23 cellular contexts compared by ENCODE assay signal in the genomic region with DNA sequence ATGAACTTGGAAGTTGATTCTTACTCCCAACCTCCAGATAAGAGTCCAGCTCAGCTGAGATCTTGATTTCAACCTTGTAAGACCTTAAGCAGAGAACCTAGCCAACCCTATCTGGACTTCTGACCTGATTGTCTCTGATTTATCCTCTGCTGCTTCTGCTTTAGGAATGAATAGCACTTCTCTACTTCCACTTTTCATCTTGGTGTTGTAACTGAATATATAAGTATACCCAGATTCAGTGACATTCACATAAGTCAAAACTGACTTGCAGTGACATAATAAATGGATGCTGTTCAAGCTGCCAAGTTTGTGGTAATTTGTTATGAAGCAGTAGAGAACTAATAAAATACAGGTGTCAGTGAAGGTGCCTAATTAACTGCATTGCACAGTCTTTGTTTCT. TPM values are rescaled to one million over a fixed set of nuclear protein-coding genes. Genes with fewer than 3 reads are reported as not detected.
A peak's percentile ranks its signal among the peaks of the same experiment; 100 is the strongest.
DNase-seq lines count a peak whose midpoint lies in the region; ATAC-seq, FAIRE-seq and TF ChIP-seq lines count a peak whose summit lies in the region.
"Had no signal": no experiment of that assay in that cellular context is flagged by ENCODE, and none has a peak within 500 bp of the region (broad histone marks: within the 10 kb centered on the region; RNA-seq: fewer than 3 reads in every experiment).

No MANE protein-coding gene starts in this region.

- intact Hi-C loops in dendritic cell treated with granulocyte-macrophage colony-stimulating factor and Interleukin-4, amounts not matched to agents 40 ng/mL and 50 ng/mL, for 4 days (cut with micrococcal nuclease) = no loop called here
- intact Hi-C loops in CD4-positive, alpha-beta T cell (cut with DNase I, micrococcal nuclease) = no loop called here
- intact Hi-C loops in stomach (cut with DNase I; ENCODE audit: low total_unique reads) = no loop called here
- intact Hi-C loops in transverse colon (cut with DNase I; ENCODE audit: low total_unique reads) = no loop called here

- no peaks in the 10 kb centered on the region for H3K9me3 ChIP-seq in CD4-positive, alpha-beta T cell (ENCODE audit: control insufficient read depth, low read length)
- H3K9me3 ChIP-seq in stomach = no peaks in the 10 kb centered on the region
- no peaks in the 10 kb centered on the region for H3K9me3 ChIP-seq in transverse colon
- H3K9me3 ChIP-seq: MG63, sigmoid colon had no signal

- DNase-seq in GM12891 (ENCODE audit: insufficient read length, low spot score) = no peak
- peak; percentile 54 for DNase-seq in NOMO-1 treated with dmso at 0.1 percent for 144 hours (lab: John Stamatoyannopoulos, UW; ENCODE audit: unreplicated experiment)
- no peak for DNase-seq in CD4-positive, alpha-beta T cell
- DNase-seq in stomach = no peak
- DNase-seq in transverse colon = no peak
- no peak for DNase-seq in chondrocyte (ENCODE audit: low spot score)
- DNase-seq: activated CD4-positive, alpha-beta T cell treated with anti-CD3 and anti-CD28 coated beads, Interleukin-2, amount 50 U/mL, for 48 hours; activated naive CD4-positive, alpha-beta T cell treated with anti-CD3 and anti-CD28 coated beads for 36 hours; endodermal cell; glutamatergic neuron; HCEC 1CT; MG63; naive B cell; NCI-H1694 treated with DMSO at 0.1 percent for 48 hours; NCI-H2227 treated with DMSO at 0.1 percent for 48 hours; NCI-H82; sigmoid colon; stimulated activated naive CD8-positive, alpha-beta T cell treated with anti-CD3 and anti-CD28 coated beads, Interleukin-15, amount 100 ng/mL, for 72 hours had no signal

- H3K27me3 Mint-ChIP-seq in dendritic cell treated with granulocyte-macrophage colony-stimulating factor and Interleukin-4, amounts not matched to agents 40 ng/mL and 50 ng/mL, for 4 days = no peaks in the 10 kb centered on the region
- H3K27me3 Mint-ChIP-seq in stimulated activated memory B cell treated with anti-CD40 and anti-IgM and Interleukin-4, amounts not matched to agents 10 μg/mL and 1 μg/mL and 100 μg/mL, for 72 hours = no peaks in the 10 kb centered on the region
- H3K27me3 Mint-ChIP-seq in CD4-positive, alpha-beta T cell = no peaks in the 10 kb centered on the region
- H3K27me3 Mint-ChIP-seq in chondrocyte (ENCODE audit: low read depth) = no peaks in the 10 kb centered on the region
- H3K27me3 Mint-ChIP-seq: B cell; naive B cell; stimulated activated naive CD8-positive, alpha-beta T cell treated with anti-CD3 and anti-CD28 coated beads, Interleukin-15, amount 100 ng/mL, for 72 hours had no signal

- no peak for TF ChIP-seq EP300 in stomach (IDR thresholded peaks at IDR 0.05)
- no peak for TF ChIP-seq EP300 in transverse colon (IDR thresholded peaks at IDR 0.05; ENCODE audit: low read depth)

- H3K4me3 ChIP-seq in stomach (no peak overlapping the region), transverse colon (no peak overlapping the region)
- H3K4me3 ChIP-seq: MG63, sigmoid colon had no signal

- peaks cover 51% of the 10 kb centered on the region for H3K4me1 Mint-ChIP-seq in dendritic cell treated with granulocyte-macrophage colony-stimulating factor and Interleukin-4, amounts not matched to agents 40 ng/mL and 50 ng/mL, for 4 days (ENCODE audit: low read depth)
- peaks cover 33% of the 10 kb centered on the region for H3K4me1 Mint-ChIP-seq in stimulated activated memory B cell treated with anti-CD40 and anti-IgM and Interleukin-4, amounts not matched to agents 10 μg/mL and 1 μg/mL and 100 μg/mL, for 72 hours
- peaks cover 5% of the 10 kb centered on the region for H3K4me1 Mint-ChIP-seq in CD4-positive, alpha-beta T cell (ENCODE audit: low read depth)
- peaks cover 11% of the 10 kb centered on the region for H3K4me1 Mint-ChIP-seq in chondrocyte (ENCODE audit: low read depth)
- H3K4me1 Mint-ChIP-seq: endodermal cell had no signal

- CTCF ChIA-PET in CD4-positive, alpha-beta T cell (lab: Charles Lee) = no interaction called here

- TF ChIP-seq CTCF in CD4-positive, alpha-beta T cell (IDR thresholded peaks at IDR 0.05) = no peak
- TF ChIP-seq CTCF in stomach (IDR thresholded peaks at IDR 0.05) = no peak
- TF ChIP-seq CTCF in transverse colon (IDR thresholded peaks at IDR 0.05) = no peak
- TF ChIP-seq CTCF in chondrocyte (IDR thresholded peaks at IDR 0.05) = no peak

- no peaks in the 10 kb centered on the region for H3K36me3 Mint-ChIP-seq in dendritic cell treated with granulocyte-macrophage colony-stimulating factor and Interleukin-4, amounts not matched to agents 40 ng/mL and 50 ng/mL, for 4 days (ENCODE audit: low read depth)
- peaks cover 41% of the 10 kb centered on the region for H3K36me3 Mint-ChIP-seq in stimulated activated memory B cell treated with anti-CD40 and anti-IgM and Interleukin-4, amounts not matched to agents 10 μg/mL and 1 μg/mL and 100 μg/mL, for 72 hours
- peaks cover 14% of the 10 kb centered on the region for H3K36me3 Mint-ChIP-seq in CD4-positive, alpha-beta T cell (ENCODE audit: low read depth)
- peaks cover 7% of the 10 kb centered on the region for H3K36me3 Mint-ChIP-seq in chondrocyte (ENCODE audit: low read depth)

- H3K27ac Mint-ChIP-seq in dendritic cell treated with granulocyte-macrophage colony-stimulating factor and Interleukin-4, amounts not matched to agents 40 ng/mL and 50 ng/mL, for 4 days = peak overlapping the region; percentile 88
- H3K27ac Mint-ChIP-seq in stimulated activated memory B cell treated with anti-CD40 and anti-IgM and Interleukin-4, amounts not matched to agents 10 μg/mL and 1 μg/mL and 100 μg/mL, for 72 hours = peak overlapping the region; percentile 9
- H3K27ac Mint-ChIP-seq in CD4-positive, alpha-beta T cell = no peak overlapping the region
- no peak overlapping the region for H3K27ac Mint-ChIP-seq in chondrocyte (ENCODE audit: unreplicated experiment)
- H3K27ac Mint-ChIP-seq: activated naive CD4-positive, alpha-beta T cell treated with anti-CD3 and anti-CD28 coated beads for 36 hours; B cell; endodermal cell; stimulated activated naive CD8-positive, alpha-beta T cell treated with anti-CD3 and anti-CD28 coated beads, Interleukin-15, amount 100 ng/mL, for 72 hours had no signal

- H3K27ac ChIP-seq in CD4-positive, alpha-beta T cell (ENCODE audit: low read depth, low read length) = no peak overlapping the region
- H3K27ac ChIP-seq in stomach = peak overlapping the region in 2 of 5 donors; percentile 52 to 62
- H3K27ac ChIP-seq in transverse colon = no peak overlapping the region
- H3K27ac ChIP-seq: sigmoid colon had no signal

- H3K9me3 Mint-ChIP-seq in dendritic cell treated with granulocyte-macrophage colony-stimulating factor and Interleukin-4, amounts not matched to agents 40 ng/mL and 50 ng/mL, for 4 days = peaks cover 7% of the 10 kb centered on the region
- H3K9me3 Mint-ChIP-seq in stimulated activated memory B cell treated with anti-CD40 and anti-IgM and Interleukin-4, amounts not matched to agents 10 μg/mL and 1 μg/mL and 100 μg/mL, for 72 hours = peaks cover 7% of the 10 kb centered on the region
- peaks cover 7% of the 10 kb centered on the region for H3K9me3 Mint-ChIP-seq in CD4-positive, alpha-beta T cell
- H3K9me3 Mint-ChIP-seq in chondrocyte (ENCODE audit: low read depth) = peaks cover 9% of the 10 kb centered on the region
- H3K9me3 Mint-ChIP-seq: endodermal cell had no signal

- ATAC-seq in stimulated activated memory B cell treated with anti-CD40 and anti-IgM and Interleukin-4, amounts not matched to agents 10 μg/mL and 1 μg/mL and 100 μg/mL, for 72 hours = peak; percentile 83
- ATAC-seq in CD4-positive, alpha-beta T cell (ENCODE audit: poor library complexity) = no peak
- ATAC-seq: stimulated activated naive CD8-positive, alpha-beta T cell treated with anti-CD3 and anti-CD28 coated beads, Interleukin-15, amount 100 ng/mL, for 72 hours had no signal

- H3K4me1 ChIP-seq in stomach (peaks cover 0 to 47% (median 12%) of the 10 kb centered on the region in 4 donors), transverse colon (peaks cover 0 to 17% (median 3%) of the 10 kb centered on the region in 4 donors)
- H3K4me1 ChIP-seq: sigmoid colon had no signal

- POLR2A ChIA-PET in CD4-positive, alpha-beta T cell (lab: Charles Lee) = interaction anchor here (0.6 kb wide), 1 partner anchor 29 kb away, joined by 3 read pairs; no protein-coding TSS in a partner anchor

- in situ Hi-C loops in transverse colon (cut with MboI; ENCODE audit: low pct_ligation_motif_present in 1 of 4, low pct_unique_long_range_greater_than_20kb in 1 of 4, low sequenced_read_pairs in 3 of 4) = no loop called here

- H3K4me3 Mint-ChIP-seq in dendritic cell treated with granulocyte-macrophage colony-stimulating factor and Interleukin-4, amounts not matched to agents 40 ng/mL and 50 ng/mL, for 4 days = peak overlapping the region; percentile 48
- peak overlapping the region; percentile 30 for H3K4me3 Mint-ChIP-seq in stimulated activated memory B cell treated with anti-CD40 and anti-IgM and Interleukin-4, amounts not matched to agents 10 μg/mL and 1 μg/mL and 100 μg/mL, for 72 hours
- no peak overlapping the region for H3K4me3 Mint-ChIP-seq in CD4-positive, alpha-beta T cell
- H3K4me3 Mint-ChIP-seq in chondrocyte (ENCODE audit: unreplicated experiment) = no peak overlapping the region
- H3K4me3 Mint-ChIP-seq: activated naive CD4-positive, alpha-beta T cell treated with anti-CD3 and anti-CD28 coated beads for 36 hours; B cell; endodermal cell; naive B cell; stimulated activated naive CD8-positive, alpha-beta T cell treated with anti-CD3 and anti-CD28 coated beads, Interleukin-15, amount 100 ng/mL, for 72 hours had no signal

- no peak for TF ChIP-seq POLR2A in GM12891 (IDR thresholded peaks at IDR 0.05; ENCODE audit: low read depth, low read length)
- TF ChIP-seq POLR2A in stomach (IDR thresholded peaks at IDR 0.05) = no peak
- no peak for TF ChIP-seq POLR2A in transverse colon (IDR thresholded peaks at IDR 0.05)

- no peak for FAIRE-seq in GM12891 (lab: Jason Lieb, UNC)
- FAIRE-seq: astrocyte, D721Med had no signal

- H3K36me3 ChIP-seq in stomach (no peaks in the 10 kb centered on the region), transverse colon (no peaks in the 10 kb centered on the region)
- H3K36me3 ChIP-seq: MG63, sigmoid colon had no signal

- H3K27me3 ChIP-seq in CD4-positive, alpha-beta T cell (ENCODE audit: control insufficient read depth, insufficient read depth, low read length) = no peaks in the 10 kb centered on the region
- no peaks in the 10 kb centered on the region for H3K27me3 ChIP-seq in stomach
- H3K27me3 ChIP-seq in transverse colon = no peaks in the 10 kb centered on the region
- H3K27me3 ChIP-seq: MG63, sigmoid colon had no signal

TF ChIP-seq in GM12891, 5 proteins besides CTCF, POLR2A, EP300 and RAD21 (continues in another document):
- TF ChIP-seq PAX5 (IDR thresholded peaks at IDR 0.05; ENCODE audit: insufficient read depth, low read length, severe bottlenecking) = no peak

RNA-seq across cellular contexts. Expression of a gene that starts 33.6 kb away (rescaled TPM):
- polyA plus RNA-seq in GM12891 (2012; ENCODE audit: low read depth, missing spikeins) = 13.5 TPM
- total RNA-seq in CD4-positive, alpha-beta T cell = 10 to 100 TPM; 18.4 to 20.0 TPM
- total RNA-seq in stomach = 10 to 100 TPM; 12.1 to 30.7 (median 19.3) TPM
- 1 to 10 TPM; 1.8 to 4.6 (median 3.8) TPM for polyA plus RNA-seq in stomach
- 10 to 100 TPM in 3 of 4 donors, 1 to 10 TPM in 1; 5.0 to 31.8 (median 20.6) TPM for total RNA-seq in transverse colon
- total RNA-seq in chondrocyte = 4.8 to 13.9 TPM (median 8.2 TPM) in 3 replicates

RNA-seq across cellular contexts. Expression of a gene that starts 36.8 kb away (rescaled TPM):
- 8.2 TPM for polyA plus RNA-seq in GM12891 (2012; ENCODE audit: low read depth, missing spikeins)
- total RNA-seq in CD4-positive, alpha-beta T cell = 10 to 100 TPM; 20.5 to 23.2 TPM
- 100 to 1,000 TPM in 1 of 5 donors, 10 to 100 TPM in 4; 11.3 to 201 (median 34.1) TPM for total RNA-seq in stomach
- polyA plus RNA-seq in stomach = 1 to 10 TPM; 2.1 to 3.4 (median 2.9) TPM
- total RNA-seq in transverse colon = 10 to 100 TPM; 23.9 to 31.7 (median 28.8) TPM
- total RNA-seq in chondrocyte = 26.2 to 27.4 TPM (median 27.2 TPM) in 3 replicates

Comparison
In these comparisons a context has a peak if more than half of its experiments do, and no peak if none do; other contexts are left out.
1. H3K27ac Mint-ChIP-seq: peak in dendritic cell treated with granulocyte-macrophage colony-stimulating factor and Interleukin-4, amounts not matched to agents 40 ng/mL and 50 ng/mL, for 4 days (single experiment) and stimulated activated memory B cell treated with anti-CD40 and anti-IgM and Interleukin-4, amounts not matched to agents 10 μg/mL and 1 μg/mL and 100 μg/mL, for 72 hours (single experiment); none in CD4-positive, alpha-beta T cell (single experiment) and chondrocyte (single experiment).
2. H3K4me3 Mint-ChIP-seq: peak in dendritic cell treated with granulocyte-macrophage colony-stimulating factor and Interleukin-4, amounts not matched to agents 40 ng/mL and 50 ng/mL, for 4 days (single experiment) and stimulated activated memory B cell treated with anti-CD40 and anti-IgM and Interleukin-4, amounts not matched to agents 10 μg/mL and 1 μg/mL and 100 μg/mL, for 72 hours (single experiment); none in CD4-positive, alpha-beta T cell (single experiment) and chondrocyte (single experiment).